Comparison of ENCODE assay signal across 29 cellular contexts in the genomic region with DNA sequence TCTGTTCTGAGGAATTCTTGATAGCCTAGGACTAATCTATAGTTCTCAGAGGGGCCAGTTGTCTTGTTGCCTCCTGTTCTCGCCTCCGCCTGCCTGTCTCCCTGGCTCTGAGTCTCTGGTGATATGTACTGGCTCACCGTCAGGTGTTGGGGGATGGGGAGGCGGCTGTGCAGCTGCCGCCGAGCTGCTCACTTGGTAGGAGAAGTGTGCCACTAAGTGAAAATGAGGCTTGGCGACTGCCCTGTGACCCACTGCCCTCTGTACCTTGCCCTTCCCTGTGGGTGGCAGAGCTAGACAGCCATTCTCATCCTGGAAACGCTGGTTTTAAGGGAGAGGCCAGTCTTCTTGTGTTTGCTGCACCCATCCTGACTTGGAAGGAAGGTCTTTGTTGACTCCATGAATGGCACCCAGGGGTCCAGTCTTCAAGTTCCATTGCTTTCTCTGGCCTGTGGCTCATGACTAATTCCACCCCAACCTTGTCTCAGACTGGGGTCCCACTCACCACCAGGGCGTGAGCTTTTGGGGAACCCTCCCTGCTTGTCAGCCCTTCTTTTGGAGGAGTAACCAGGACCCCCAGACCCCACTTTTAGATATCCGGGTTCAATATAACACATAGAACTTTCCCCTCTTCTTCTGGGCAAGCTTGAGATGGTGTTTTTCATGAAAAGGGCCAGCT.
"Had no signal": no experiment of that assay in that cellular context is flagged by ENCODE, and none has a peak within 500 bp of the region (broad histone marks: within the 10 kb centered on the region; RNA-seq: fewer than 3 reads in every experiment).

No MANE protein-coding gene starts in this region.

- H3K36me3 Mint-ChIP-seq: activated naive CD8-positive, alpha-beta T cell treated with anti-CD3 and anti-CD28 coated beads for 36 hours had no signal

- H3K27ac Mint-ChIP-seq: activated CD4-positive, alpha-beta T cell treated with anti-CD3 and anti-CD28 coated beads, Interleukin-2, amount 10 ng/mL, durations not matched to agents 24 days and 14 days; activated CD8-positive, alpha-beta T cell treated with anti-CD3 and anti-CD28 coated beads for 36 hours; activated naive CD8-positive, alpha-beta T cell treated with anti-CD3 and anti-CD28 coated beads for 36 hours; activated T-cell treated with anti-CD3 and anti-CD28 coated beads, Interleukin-2, amount 50 U/mL, for 72 hours; activated T-helper 17 cell treated with anti-CD3 and anti-CD28 coated beads, Interleukin-2, amount 50 U/mL, for 72 hours; T-helper 1 cell treated with Interleukin-12 subunit alpha and Interleukin-12 subunit beta and Interleukin-4 antibody, amounts not matched to agents 30 μg/mL and 1 μg/mL, for 36 hours; T-helper 2 cell treated with Interferon-gamma antibody and Interleukin-4, amounts not matched to agents 5 μg/mL and 100 μg/mL, for 36 hours had no signal

- H3K4me1 ChIP-seq: Peyer's patch, SJSA1 had no signal

- H3K9ac ChIP-seq: KMS-11, SK-N-SH had no signal

- H3K4me3 ChIP-seq: Peyer's patch, SJSA1 had no signal

- DNase-seq: activated CD4-positive, alpha-beta T cell treated with anti-CD3 and anti-CD28 coated beads, Interleukin-2, amount 10 ng/mL, durations not matched to agents 24 days and 14 days; activated CD4-positive, alpha-beta T cell treated with anti-CD3 and anti-CD28 coated beads, Interleukin-2, amount 50 U/mL, for 4 hours; activated CD8-positive, alpha-beta T cell treated with anti-CD3 and anti-CD28 coated beads for 36 hours; activated effector memory CD4-positive, alpha-beta T cell treated with anti-CD3 and anti-CD28 coated beads, Interleukin-2, amount 50 U/mL, for 16 hours; activated naive CD4-positive, alpha-beta T cell; activated naive CD4-positive, alpha-beta T cell treated with anti-CD3 and anti-CD28 coated beads, Interleukin-2, amount 50 U/mL, for 16 hours; activated naive CD8-positive, alpha-beta T cell treated with anti-CD3 and anti-CD28 coated beads for 36 hours; activated T-cell treated with anti-CD3 and anti-CD28 coated beads, Interleukin-2, amount 50 U/mL, for 1 hour; activated T-cell treated with anti-CD3 and anti-CD28 coated beads, Interleukin-2, amount 50 U/mL, for 72 hours; amniotic stem cell; aorta; brain microvascular endothelial cell; MM.1S; MV-4-11; NCI-H1694 treated with DMSO at 0.1 percent for 48 hours; NCI-H345; NCI-H524 treated with DMSO at 0.1 percent for 48 hours; NK-92 treated with Interleukin-12 subunit alpha and Interleukin-12 subunit beta, amount 100 ng/mL, for 24 hours; PC-3; Peyer's patch; RPMI8226; SHP77 treated with DMSO at 0.1 percent for 48 hours; SK-N-SH had no signal

- H3K9me3 Mint-ChIP-seq: activated CD8-positive, alpha-beta T cell treated with anti-CD3 and anti-CD28 coated beads for 36 hours; activated naive CD8-positive, alpha-beta T cell treated with anti-CD3 and anti-CD28 coated beads for 36 hours; T-helper 2 cell treated with Interferon-gamma antibody and Interleukin-4, amounts not matched to agents 5 μg/mL and 100 μg/mL, for 36 hours had no signal

- H3K4me2 ChIP-seq: KMS-11, SK-N-SH had no signal

- ATAC-seq: activated CD8-positive, alpha-beta T cell treated with anti-CD3 and anti-CD28 coated beads for 36 hours; activated T-cell treated with anti-CD3 and anti-CD28 coated beads, Interleukin-2, amount 50 U/mL, for 72 hours; activated T-helper 17 cell treated with anti-CD3 and anti-CD28 coated beads, Interleukin-2, amount 50 U/mL, for 72 hours; PC-3 had no signal

- H3K27ac ChIP-seq: brain microvascular endothelial cell, KMS-11, Peyer's patch, SJSA1 had no signal

- FAIRE-seq: TTC549 had no signal

- H3K4me3 Mint-ChIP-seq: activated CD4-positive, alpha-beta T cell treated with anti-CD3 and anti-CD28 coated beads, Interleukin-2, amount 10 ng/mL, durations not matched to agents 24 days and 14 days; activated CD8-positive, alpha-beta T cell treated with anti-CD3 and anti-CD28 coated beads for 36 hours; activated naive CD8-positive, alpha-beta T cell treated with anti-CD3 and anti-CD28 coated beads for 36 hours; activated T-cell treated with anti-CD3 and anti-CD28 coated beads, Interleukin-2, amount 50 U/mL, for 72 hours; activated T-helper 17 cell treated with anti-CD3 and anti-CD28 coated beads, Interleukin-2, amount 50 U/mL, for 72 hours; T-helper 1 cell treated with Interleukin-12 subunit alpha and Interleukin-12 subunit beta and Interleukin-4 antibody, amounts not matched to agents 30 μg/mL and 1 μg/mL, for 36 hours; T-helper 2 cell treated with Interferon-gamma antibody and Interleukin-4, amounts not matched to agents 5 μg/mL and 100 μg/mL, for 36 hours had no signal

- H3K36me3 ChIP-seq: brain microvascular endothelial cell, Peyer's patch, SJSA1 had no signal

- H3K27me3 ChIP-seq: brain microvascular endothelial cell, Peyer's patch, SJSA1 had no signal

- H3K9me3 ChIP-seq: Peyer's patch, SJSA1, SK-N-SH had no signal

- H3K4me1 Mint-ChIP-seq: activated CD4-positive, alpha-beta T cell treated with anti-CD3 and anti-CD28 coated beads, Interleukin-2, amount 10 ng/mL, durations not matched to agents 24 days and 14 days; activated naive CD8-positive, alpha-beta T cell treated with anti-CD3 and anti-CD28 coated beads for 36 hours; activated T-helper 17 cell treated with anti-CD3 and anti-CD28 coated beads, Interleukin-2, amount 50 U/mL, for 72 hours had no signal
